Comparison of ENCODE assay signal across 9 cellular contexts in genomic region chr18:69127844-69128486, GRCh38.
"Had no signal": no experiment of that assay in that cellular context is flagged by ENCODE, and none has a peak within 500 bp of the region (broad histone marks: within the 10 kb centered on the region; RNA-seq: fewer than 3 reads in every experiment).

No MANE protein-coding gene starts in this region.

- H3K9me3 ChIP-seq: ovary, uterus had no signal

- H2AFZ ChIP-seq: neural progenitor cell had no signal

- ATAC-seq: activated naive CD4-positive, alpha-beta T cell treated with anti-CD3 and anti-CD28 coated beads, Interleukin-2, amount 50 U/mL, for 72 hours had no signal

- H3K27ac ChIP-seq: esophagus muscularis mucosa, neural progenitor cell, ovary, stomach, uterus had no signal

- H3K4me2 ChIP-seq: neural progenitor cell had no signal

- H3K9ac ChIP-seq: neural progenitor cell had no signal

- DNase-seq: activated CD4-positive, alpha-beta T cell treated with anti-CD3 and anti-CD28 coated beads, Interleukin-2, amount 50 U/mL, for 1 hour; activated effector memory CD4-positive, alpha-beta T cell treated with Interleukin-2 at 50 U/mL for 16 hours; ovary; stimulated activated CD4-positive, alpha-beta T cell treated with anti-CD3 and anti-CD28 coated beads, Interleukin-4, amount 100 ng/mL, for 4 hours; stomach had no signal

- H3K36me3 ChIP-seq: esophagus muscularis mucosa, neural progenitor cell, ovary, stomach, uterus had no signal

- H3K27me3 ChIP-seq: esophagus muscularis mucosa, neural progenitor cell, ovary, stomach, uterus had no signal

- H3K4me1 ChIP-seq: esophagus muscularis mucosa, neural progenitor cell, stomach, uterus had no signal

- H3K4me3 ChIP-seq: esophagus muscularis mucosa, neural progenitor cell, ovary, stomach, uterus had no signal
